Comparison of ENCODE assay signal across 29 cellular contexts in genomic region chr12:56874821-56875220, GRCh38. TPM values are rescaled to one million over a fixed set of nuclear protein-coding genes. Genes with fewer than 3 reads are reported as not detected.
"Had no signal": no experiment of that assay in that cellular context is flagged by ENCODE, and none has a peak within 500 bp of the region (broad histone marks: within the 10 kb centered on the region; RNA-seq: fewer than 3 reads in every experiment).

No MANE protein-coding gene starts in this region.

- H3K4me1 ChIP-seq: esophagus squamous epithelium, foreskin keratinocyte, psoas muscle, suprapubic skin had no signal

- H3K4me2 ChIP-seq: hepatocyte had no signal

- H3K27ac ChIP-seq: dorsolateral prefrontal cortex, epithelial cell of prostate, esophagus squamous epithelium, foreskin keratinocyte, hepatocyte, left ventricle myocardium inferior, lower lobe of right lung, neutrophil, psoas muscle, right lobe of liver, suprapubic skin, thyroid gland had no signal

- ATAC-seq: foreskin keratinocyte; left cardiac atrium; lower lobe of right lung; psoas muscle; right lobe of liver; stimulated activated effector memory CD8-positive, alpha-beta T cell treated with anti-CD3 and anti-CD28 coated beads, Interleukin-12 subunit alpha, Interleukin-12 subunit beta, amount 100 ng/mL, for 72 hours; stimulated activated naive CD8-positive, alpha-beta T cell treated with anti-CD3 and anti-CD28 coated beads, Interleukin-15, Interleukin-2, amounts not matched to agents 100 U/mL and 50 U/mL, for 24 hours had no signal

- H3K4me3 Mint-ChIP-seq: immature natural killer cell; memory B cell; nephron progenitor cell; stimulated activated effector memory CD8-positive, alpha-beta T cell treated with anti-CD3 and anti-CD28 coated beads, Interleukin-12 subunit alpha, Interleukin-12 subunit beta, amount 100 ng/mL, for 72 hours; type B pancreatic cell had no signal

- H3K4me3 ChIP-seq: dorsolateral prefrontal cortex, esophagus squamous epithelium, hepatocyte, left ventricle myocardium inferior, lower lobe of right lung, psoas muscle, right lobe of liver, suprapubic skin, thyroid gland had no signal

- DNase-seq: cortex of kidney; dorsolateral prefrontal cortex; effector CD8-positive, alpha-beta T cell; esophagus squamous epithelium; foreskin keratinocyte; immature natural killer cell; left cardiac atrium; left ventricle myocardium inferior; lower lobe of right lung; midbrain; nephron progenitor cell; psoas muscle; retina; right lobe of liver; stimulated activated CD4-positive, alpha-beta T cell treated with anti-CD3 and anti-CD28 coated beads, Interleukin-4, amount 100 ng/mL, for 1 hour; stimulated activated CD8-positive, alpha-beta memory T cell treated with anti-CD3 and anti-CD28 coated beads, Interleukin-4, amount 100 ng/mL, for 48 hours; stimulated activated naive CD8-positive, alpha-beta T cell treated with anti-CD3 and anti-CD28 coated beads, Interleukin-15, Interleukin-2, amounts not matched to agents 100 U/mL and 50 U/mL, for 24 hours; thyroid gland had no signal

- H3K36me3 ChIP-seq: esophagus squamous epithelium, left ventricle myocardium inferior, lower lobe of right lung, neutrophil, right lobe of liver, suprapubic skin, thyroid gland had no signal

- H3K27ac Mint-ChIP-seq: immature natural killer cell; memory B cell; nephron progenitor cell; stimulated activated effector memory CD8-positive, alpha-beta T cell treated with anti-CD3 and anti-CD28 coated beads, Interleukin-12 subunit alpha, Interleukin-12 subunit beta, amount 100 ng/mL, for 72 hours; type B pancreatic cell had no signal

- H2AFZ ChIP-seq: hepatocyte had no signal

- H3K9me3 ChIP-seq: esophagus squamous epithelium, left ventricle myocardium inferior, lower lobe of right lung, neutrophil, psoas muscle, suprapubic skin, thyroid gland had no signal

- H3K27me3 ChIP-seq: dorsolateral prefrontal cortex, esophagus squamous epithelium, foreskin keratinocyte, hepatocyte, neutrophil, right lobe of liver, suprapubic skin, thyroid gland had no signal

- H3K36me3 Mint-ChIP-seq: immature natural killer cell; memory B cell; stimulated activated effector memory CD8-positive, alpha-beta T cell treated with anti-CD3 and anti-CD28 coated beads, Interleukin-12 subunit alpha, Interleukin-12 subunit beta, amount 100 ng/mL, for 72 hours; type B pancreatic cell had no signal

- FAIRE-seq: endometrium, keratinocyte, urothelium cell line had no signal

- H3K4me1 Mint-ChIP-seq: immature natural killer cell; memory B cell; nephron progenitor cell; stimulated activated effector memory CD8-positive, alpha-beta T cell treated with anti-CD3 and anti-CD28 coated beads, Interleukin-12 subunit alpha, Interleukin-12 subunit beta, amount 100 ng/mL, for 72 hours had no signal

- H3K9me3 Mint-ChIP-seq: immature natural killer cell; memory B cell; stimulated activated effector memory CD8-positive, alpha-beta T cell treated with anti-CD3 and anti-CD28 coated beads, Interleukin-12 subunit alpha, Interleukin-12 subunit beta, amount 100 ng/mL, for 72 hours had no signal

- H3K79me2 ChIP-seq: hepatocyte had no signal

RNA-seq across cellular contexts. Expression of gene SDR9C7, which starts 59.4 kb away (rescaled TPM):
- total RNA-seq: hepatocyte, left cardiac atrium, left ventricle myocardium inferior, lower lobe of right lung, osteoblast, right lobe of liver, thyroid gland had no signal
- polyA plus RNA-seq: hepatocyte, immature natural killer cell had no signal
